In the genomic region with DNA sequence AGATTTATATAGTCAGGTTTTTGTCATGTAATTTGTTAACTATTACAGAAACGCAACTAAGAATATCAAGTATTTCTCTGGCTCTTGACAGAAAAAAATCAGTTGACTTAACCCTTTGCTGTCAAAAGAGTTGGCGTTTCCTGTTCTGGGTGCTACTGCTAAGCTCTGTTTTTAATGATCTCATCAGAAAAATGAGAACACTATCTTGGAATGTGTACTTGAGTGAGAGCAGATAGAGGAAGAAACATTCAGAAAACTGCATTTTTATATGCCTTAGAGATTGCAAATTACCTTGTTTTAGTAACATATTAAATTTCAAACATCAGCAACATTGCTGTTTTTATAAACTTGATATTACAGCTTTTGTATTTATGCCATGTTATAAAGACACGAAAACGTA, we compare ENCODE assay signal across 1 cellular context.
TF ChIP-seq lines count a peak whose summit lies in the region.

No MANE protein-coding gene starts in this region.

TF ChIP-seq in SK-N-SH treated with all-trans-retinoic acid at 6 μM for 48 hours, 23 proteins besides CTCF, POLR2A, EP300 and RAD21 (continued from another document):
- no peak for TF ChIP-seq POU6F1 (CRISPR knock-in tag; IDR thresholded peaks at IDR 0.05; ENCODE audit: borderline replicate concordance, low read depth)
- TF ChIP-seq OSR1 (CRISPR knock-in tag; IDR thresholded peaks at IDR 0.05), result no peak
TF ChIP-seq in SK-N-SH treated with all-trans-retinoic acid at 6 μM for 48 hours: peak in this region for 0.
